10 cellular contexts compared by ENCODE assay signal in the genomic region with DNA sequence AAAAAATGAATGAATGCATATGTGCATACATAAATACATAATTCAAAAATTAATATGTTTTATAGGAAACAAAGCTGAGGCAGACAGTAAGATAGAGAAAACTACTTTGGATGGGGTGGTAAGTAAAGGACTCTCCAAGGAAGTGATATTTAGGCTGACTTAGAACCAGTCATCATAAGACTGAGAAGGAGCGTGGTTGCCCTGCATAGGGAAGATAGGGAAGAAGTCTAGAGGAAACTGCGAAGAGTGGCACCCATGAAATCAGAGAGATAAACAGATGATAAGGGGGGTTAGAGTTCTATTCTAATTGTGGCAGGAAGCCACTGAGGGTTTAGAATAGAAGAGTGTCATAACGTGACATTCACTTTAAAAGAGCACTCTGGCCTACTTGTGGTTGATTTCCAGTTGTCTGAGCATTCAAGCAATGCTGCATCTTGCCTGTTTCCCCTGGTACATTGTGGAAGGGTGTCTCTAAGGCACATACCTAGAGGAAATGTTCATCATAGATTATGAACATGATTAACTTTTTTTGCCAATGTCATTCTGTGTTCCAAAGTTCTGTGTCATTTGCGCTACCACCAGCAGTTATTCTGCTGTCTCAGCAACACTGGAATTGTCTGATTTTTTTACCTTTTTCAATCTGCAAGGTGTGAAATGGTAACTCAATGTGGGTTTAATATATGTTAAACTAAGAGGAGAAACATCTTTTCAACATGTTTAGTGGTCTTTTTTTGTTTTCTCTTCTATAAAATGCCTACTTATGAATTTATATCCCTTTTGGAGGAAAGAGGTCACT. TPM values are rescaled to one million over a fixed set of nuclear protein-coding genes. Genes with fewer than 3 reads are reported as not detected.
DNase-seq lines count a peak whose midpoint lies in the region; ATAC-seq and TF ChIP-seq lines count a peak whose summit lies in the region.
"Had no signal": no experiment of that assay in that cellular context is flagged by ENCODE, and none has a peak within 500 bp of the region (broad histone marks: within the 10 kb centered on the region; RNA-seq: fewer than 3 reads in every experiment).

No MANE protein-coding gene starts in this region.

- H3K27ac Mint-ChIP-seq in activated CD8-positive, alpha-beta memory T cell treated with anti-CD3 and anti-CD28 coated beads, Interleukin-2, amount 10 ng/mL, durations not matched to agents 7 days and 5 days = no peak overlapping the region
- H3K27ac Mint-ChIP-seq in stimulated activated effector memory CD8-positive, alpha-beta T cell treated with anti-CD3 and anti-CD28 coated beads, Interleukin-12 subunit alpha, Interleukin-12 subunit beta, amount 100 ng/mL, for 72 hours = no peak overlapping the region

- H3K4me3 ChIP-seq in endocrine pancreas (ENCODE audit: control insufficient read depth, insufficient read depth, low read length) = peak overlapping the region; percentile 85
- H3K4me3 ChIP-seq: sigmoid colon had no signal

- no peaks in the 10 kb centered on the region for H3K9me3 Mint-ChIP-seq in activated CD8-positive, alpha-beta memory T cell treated with anti-CD3 and anti-CD28 coated beads, Interleukin-2, amount 10 ng/mL, durations not matched to agents 7 days and 5 days (ENCODE audit: low read depth)
- H3K9me3 Mint-ChIP-seq in stimulated activated effector memory CD8-positive, alpha-beta T cell treated with anti-CD3 and anti-CD28 coated beads, Interleukin-12 subunit alpha, Interleukin-12 subunit beta, amount 100 ng/mL, for 72 hours = no peaks in the 10 kb centered on the region

- TF ChIP-seq CTCF in GM13977 (IDR thresholded peaks at IDR 0.05; ENCODE audit: extremely low read depth, insufficient read depth, missing control alignments) = no peak

- H3K36me3 ChIP-seq in endocrine pancreas (ENCODE audit: control insufficient read depth, insufficient read depth, low read length) = no peaks in the 10 kb centered on the region
- H3K36me3 ChIP-seq: sigmoid colon had no signal

- DNase-seq in activated CD8-positive, alpha-beta memory T cell treated with anti-CD3 and anti-CD28 coated beads, Interleukin-2, amount 10 ng/mL, durations not matched to agents 7 days and 5 days = no peak
- no peak for DNase-seq in activated CD8-positive, alpha-beta memory T cell treated with anti-CD3 and anti-CD28 coated beads for 24 hours
- DNase-seq in OCI-M1 (lab: John Stamatoyannopoulos, UW) (peak; percentile 28), NCI-H345 (lab: John Stamatoyannopoulos, UW) (no peak), left ventricle myocardium superior (no peak), GM13977 (ENCODE audit: low spot score) (no peak)
- DNase-seq in stimulated activated effector memory CD8-positive, alpha-beta T cell treated with anti-CD3 and anti-CD28 coated beads, Interleukin-12 subunit alpha, Interleukin-12 subunit beta, amount 100 ng/mL, for 72 hours (ENCODE audit: low spot score in 2 of 2) = no peak
- DNase-seq: GOT3, sigmoid colon had no signal

- no peak overlapping the region for H3K4me3 Mint-ChIP-seq in activated CD8-positive, alpha-beta memory T cell treated with anti-CD3 and anti-CD28 coated beads, Interleukin-2, amount 10 ng/mL, durations not matched to agents 7 days and 5 days
- H3K4me3 Mint-ChIP-seq in stimulated activated effector memory CD8-positive, alpha-beta T cell treated with anti-CD3 and anti-CD28 coated beads, Interleukin-12 subunit alpha, Interleukin-12 subunit beta, amount 100 ng/mL, for 72 hours = no peak overlapping the region

- H3K9me3 ChIP-seq in endocrine pancreas (ENCODE audit: control insufficient read depth, low read length) = no peaks in the 10 kb centered on the region
- H3K9me3 ChIP-seq: sigmoid colon had no signal

- H3K4me1 Mint-ChIP-seq in activated CD8-positive, alpha-beta memory T cell treated with anti-CD3 and anti-CD28 coated beads, Interleukin-2, amount 10 ng/mL, durations not matched to agents 7 days and 5 days = peaks cover 7% of the 10 kb centered on the region
- peaks cover 15% of the 10 kb centered on the region for H3K4me1 Mint-ChIP-seq in stimulated activated effector memory CD8-positive, alpha-beta T cell treated with anti-CD3 and anti-CD28 coated beads, Interleukin-12 subunit alpha, Interleukin-12 subunit beta, amount 100 ng/mL, for 72 hours

- in situ Hi-C loops in GM13977 (cut with MboI; ENCODE audit: low pct_unique_long_range_greater_than_20kb, low sequenced_read_pairs, unreplicated experiment) = no loop called here

- H3K36me3 Mint-ChIP-seq in activated CD8-positive, alpha-beta memory T cell treated with anti-CD3 and anti-CD28 coated beads, Interleukin-2, amount 10 ng/mL, durations not matched to agents 7 days and 5 days = no peaks in the 10 kb centered on the region
- no peaks in the 10 kb centered on the region for H3K36me3 Mint-ChIP-seq in stimulated activated effector memory CD8-positive, alpha-beta T cell treated with anti-CD3 and anti-CD28 coated beads, Interleukin-12 subunit alpha, Interleukin-12 subunit beta, amount 100 ng/mL, for 72 hours

- H3K9ac ChIP-seq in endocrine pancreas (ENCODE audit: control insufficient read depth, insufficient read depth, low read length) = peak overlapping the region; percentile 47

- intact Hi-C loops in left ventricle myocardium superior (cut with micrococcal nuclease) = no loop called here

- no peaks in the 10 kb centered on the region for H3K27me3 ChIP-seq in endocrine pancreas (ENCODE audit: control insufficient read depth, insufficient read depth, low read length)
- H3K27me3 ChIP-seq: sigmoid colon had no signal

- H3K27me3 Mint-ChIP-seq in activated CD8-positive, alpha-beta memory T cell treated with anti-CD3 and anti-CD28 coated beads, Interleukin-2, amount 10 ng/mL, durations not matched to agents 7 days and 5 days = no peaks in the 10 kb centered on the region

- H3K4me1 ChIP-seq in endocrine pancreas (ENCODE audit: control insufficient read depth, insufficient read depth, low read length) = peaks cover 14% of the 10 kb centered on the region

- CTCF ChIA-PET in activated CD8-positive, alpha-beta memory T cell treated with anti-CD3 and anti-CD28 coated beads, Interleukin-2, amount 10 ng/mL, durations not matched to agents 7 days and 5 days (lab: Charles Lee) = no interaction called here

- ATAC-seq in activated CD8-positive, alpha-beta memory T cell treated with anti-CD3 and anti-CD28 coated beads, Interleukin-2, amount 10 ng/mL, durations not matched to agents 7 days and 5 days = peak; percentile 58
- ATAC-seq in stimulated activated effector memory CD8-positive, alpha-beta T cell treated with anti-CD3 and anti-CD28 coated beads, Interleukin-12 subunit alpha, Interleukin-12 subunit beta, amount 100 ng/mL, for 72 hours = peak; percentile 87
- no peak for ATAC-seq in left ventricle myocardium superior

RNA-seq across cellular contexts. Expression of gene GRAMD2B, which starts 49.4 kb away (rescaled TPM):
- 1 to 10 TPM; 4.3 to 7.2 TPM for total RNA-seq in activated CD8-positive, alpha-beta memory T cell treated with anti-CD3 and anti-CD28 coated beads, Interleukin-2, amount 10 ng/mL, durations not matched to agents 7 days and 5 days
- 35.2 TPM for total RNA-seq in left ventricle myocardium superior
